In genomic region chr7:124918662-124919061, GRCh38 we compare ENCODE assay signal across 18 cellular contexts. TPM values are rescaled to one million over a fixed set of nuclear protein-coding genes. Genes with fewer than 3 reads are reported as not detected.
DNase-seq lines count a peak whose midpoint lies in the region; ATAC-seq, FAIRE-seq and TF ChIP-seq lines count a peak whose summit lies in the region.
"Had no signal": no experiment of that assay in that cellular context is flagged by ENCODE, and none has a peak within 500 bp of the region (broad histone marks: within the 10 kb centered on the region; RNA-seq: fewer than 3 reads in every experiment).

No MANE protein-coding gene starts in this region.

- H3K4me1 ChIP-seq in right cardiac atrium (ENCODE audit: control insufficient read depth, insufficient read depth, low read length): peaks cover 2% of the 10 kb centered on the region
- H3K4me1 ChIP-seq: gastroesophageal sphincter, right lobe of liver, upper lobe of left lung had no signal

- no peaks in the 10 kb centered on the region for H3K9me3 Mint-ChIP-seq in activated naive CD8-positive, alpha-beta T cell treated with anti-CD3 and anti-CD28 coated beads for 36 hours
- no peaks in the 10 kb centered on the region for H3K9me3 Mint-ChIP-seq in activated T-helper 1 cell treated with anti-CD3 and anti-CD28 coated beads, Interleukin-12 subunit alpha, Interleukin-12 subunit beta, Interleukin-2, Interleukin-4 antibody, amounts not matched to agents 30 ng/mL and 10 ng/mL and 1 ng/mL, durations not matched to agents 14 hours and 24 hours and 36 hours
- H3K9me3 Mint-ChIP-seq: nephron had no signal

- peak; percentile 27 for FAIRE-seq in GM12892 (lab: Jason Lieb, UNC)
- FAIRE-seq: keratinocyte had no signal

- no peak for DNase-seq in GM12892 (ENCODE audit: insufficient read length)
- DNase-seq in activated naive CD8-positive, alpha-beta T cell treated with anti-CD3 and anti-CD28 coated beads for 36 hours: no peak
- DNase-seq in activated T-helper 1 cell treated with anti-CD3 and anti-CD28 coated beads, Interleukin-12 subunit alpha, Interleukin-12 subunit beta, Interleukin-2, Interleukin-4 antibody, amounts not matched to agents 30 ng/mL and 10 ng/mL and 1 ng/mL, durations not matched to agents 14 hours and 24 hours and 36 hours (ENCODE audit: low spot score): no peak
- DNase-seq in right cardiac atrium: no peak
- DNase-seq in NCI-H526 (lab: John Stamatoyannopoulos, UW): no peak
- DNase-seq: activated CD8-positive, alpha-beta memory T cell treated with anti-CD3 and anti-CD28 coated beads, Interleukin-2, amount 50 U/mL, for 4 hours; amniotic stem cell; DMS79; NCI-H82; right lobe of liver; SHP77 treated with DMSO at 0.1 percent for 48 hours; upper lobe of left lung had no signal

- no peaks in the 10 kb centered on the region for H3K27me3 Mint-ChIP-seq in activated naive CD8-positive, alpha-beta T cell treated with anti-CD3 and anti-CD28 coated beads for 36 hours
- no peaks in the 10 kb centered on the region for H3K27me3 Mint-ChIP-seq in activated T-helper 1 cell treated with anti-CD3 and anti-CD28 coated beads, Interleukin-12 subunit alpha, Interleukin-12 subunit beta, Interleukin-2, Interleukin-4 antibody, amounts not matched to agents 30 ng/mL and 10 ng/mL and 1 ng/mL, durations not matched to agents 14 hours and 24 hours and 36 hours (ENCODE audit: insufficient read depth)

- no peak overlapping the region for H3K4me3 ChIP-seq in right cardiac atrium (ENCODE audit: low read length)
- H3K4me3 ChIP-seq: gastroesophageal sphincter, right lobe of liver, upper lobe of left lung had no signal

- H3K27me3 ChIP-seq in right cardiac atrium (ENCODE audit: control insufficient read depth, insufficient read depth): no peaks in the 10 kb centered on the region
- H3K27me3 ChIP-seq: gastroesophageal sphincter, right lobe of liver, upper lobe of left lung had no signal

- intact Hi-C loops in activated T-helper 1 cell treated with anti-CD3 and anti-CD28 coated beads, Interleukin-12 subunit alpha, Interleukin-12 subunit beta, Interleukin-2, Interleukin-4 antibody, amounts not matched to agents 30 ng/mL and 10 ng/mL and 1 ng/mL, durations not matched to agents 14 hours and 24 hours and 36 hours (cut with micrococcal nuclease): no loop called here
- intact Hi-C loops in right cardiac atrium (cut with DNase I): no loop called here

- H3K9me3 ChIP-seq in right cardiac atrium (ENCODE audit: control insufficient read depth, low read length): no peaks in the 10 kb centered on the region
- H3K9me3 ChIP-seq: gastroesophageal sphincter, right lobe of liver, upper lobe of left lung had no signal

- no peak overlapping the region for H3K27ac Mint-ChIP-seq in activated naive CD8-positive, alpha-beta T cell treated with anti-CD3 and anti-CD28 coated beads for 36 hours
- H3K27ac Mint-ChIP-seq in activated T-helper 1 cell treated with anti-CD3 and anti-CD28 coated beads, Interleukin-12 subunit alpha, Interleukin-12 subunit beta, Interleukin-2, Interleukin-4 antibody, amounts not matched to agents 30 ng/mL and 10 ng/mL and 1 ng/mL, durations not matched to agents 14 hours and 24 hours and 36 hours: no peak overlapping the region
- H3K27ac Mint-ChIP-seq: nephron had no signal

- WGBS in right cardiac atrium: 94% methylated on average over 3 of the region's 3 CpGs

- peaks cover 23% of the 10 kb centered on the region for H3K36me3 Mint-ChIP-seq in activated naive CD8-positive, alpha-beta T cell treated with anti-CD3 and anti-CD28 coated beads for 36 hours
- peaks cover 8% of the 10 kb centered on the region for H3K36me3 Mint-ChIP-seq in activated T-helper 1 cell treated with anti-CD3 and anti-CD28 coated beads, Interleukin-12 subunit alpha, Interleukin-12 subunit beta, Interleukin-2, Interleukin-4 antibody, amounts not matched to agents 30 ng/mL and 10 ng/mL and 1 ng/mL, durations not matched to agents 14 hours and 24 hours and 36 hours (ENCODE audit: low read depth)

- no peak overlapping the region for H3K27ac ChIP-seq in right cardiac atrium (ENCODE audit: low read length)
- H3K27ac ChIP-seq: gastroesophageal sphincter, right lobe of liver, upper lobe of left lung had no signal

- H3K4me3 Mint-ChIP-seq in activated naive CD8-positive, alpha-beta T cell treated with anti-CD3 and anti-CD28 coated beads for 36 hours: no peak overlapping the region
- H3K4me3 Mint-ChIP-seq in activated T-helper 1 cell treated with anti-CD3 and anti-CD28 coated beads, Interleukin-12 subunit alpha, Interleukin-12 subunit beta, Interleukin-2, Interleukin-4 antibody, amounts not matched to agents 30 ng/mL and 10 ng/mL and 1 ng/mL, durations not matched to agents 14 hours and 24 hours and 36 hours: no peak overlapping the region
- H3K4me3 Mint-ChIP-seq: nephron had no signal

- no peak for TF ChIP-seq POLR2A in GM12892 (IDR thresholded peaks at IDR 0.05; ENCODE audit: low read depth, low read length)

- peaks cover 16% of the 10 kb centered on the region for H3K4me1 Mint-ChIP-seq in activated naive CD8-positive, alpha-beta T cell treated with anti-CD3 and anti-CD28 coated beads for 36 hours
- H3K4me1 Mint-ChIP-seq in activated T-helper 1 cell treated with anti-CD3 and anti-CD28 coated beads, Interleukin-12 subunit alpha, Interleukin-12 subunit beta, Interleukin-2, Interleukin-4 antibody, amounts not matched to agents 30 ng/mL and 10 ng/mL and 1 ng/mL, durations not matched to agents 14 hours and 24 hours and 36 hours (ENCODE audit: low read depth): peaks cover 15% of the 10 kb centered on the region
- H3K4me1 Mint-ChIP-seq: nephron had no signal

- ATAC-seq in GM19397 (IDR thresholded peaks at IDR 0.05; ENCODE audit: unreplicated experiment) (peak; percentile 72), HG02642 (IDR thresholded peaks at IDR 0.05; ENCODE audit: poor library complexity, unreplicated experiment) (peak; percentile 92), HG03439 (IDR thresholded peaks at IDR 0.05; ENCODE audit: unreplicated experiment) (peak; percentile 44), right cardiac atrium (no peak)
- ATAC-seq: gastroesophageal sphincter, right lobe of liver had no signal

RNA-seq across cellular contexts. Expression of gene POT1, which starts 11.0 kb away (rescaled TPM):
- polyA plus RNA-seq in GM12892 (2012; ENCODE audit: missing spikeins): 37.1 TPM
- total RNA-seq in activated naive CD8-positive, alpha-beta T cell treated with anti-CD3 and anti-CD28 coated beads for 36 hours: 10 to 100 TPM; 30.9 to 32.3 TPM
- total RNA-seq in activated T-helper 1 cell treated with anti-CD3 and anti-CD28 coated beads, Interleukin-12 subunit alpha, Interleukin-12 subunit beta, Interleukin-2, Interleukin-4 antibody, amounts not matched to agents 30 ng/mL and 10 ng/mL and 1 ng/mL, durations not matched to agents 14 hours and 24 hours and 36 hours: 27.1 and 31.1 TPM in 2 replicates
- total RNA-seq in right cardiac atrium: 10 to 100 TPM; 12.4 to 23.4 (median 16.5) TPM
- polyA plus RNA-seq in right cardiac atrium: 8.9 TPM

Comparison
In these comparisons a context has a peak if more than half of its experiments do, and no peak if none do; other contexts are left out.
1. ATAC-seq: peak in GM19397 (single experiment), HG02642 (single experiment) and HG03439 (single experiment); none in right cardiac atrium (0 of 2).